28 cellular contexts compared by ENCODE assay signal in genomic region chr12:39839072-39839471, GRCh38.
"Had no signal": no experiment of that assay in that cellular context is flagged by ENCODE, and none has a peak within 500 bp of the region (broad histone marks: within the 10 kb centered on the region; RNA-seq: fewer than 3 reads in every experiment).

No MANE protein-coding gene starts in this region.

- H3K27me3 Mint-ChIP-seq: stimulated activated memory B cell treated with anti-CD40 and anti-IgM and Interleukin-4, amounts not matched to agents 10 μg/mL and 1 μg/mL and 100 μg/mL, for 72 hours; stimulated activated naive B cell treated with anti-CD40 and anti-IgM and Interleukin-4, amounts not matched to agents 10 μg/mL and 1 μg/mL and 100 μg/mL, for 72 hours; stimulated activated naive CD8-positive, alpha-beta T cell treated with anti-CD3 and anti-CD28 coated beads, Interleukin-15, amount 100 ng/mL, for 72 hours; stimulated activated naive CD8-positive, alpha-beta T cell treated with anti-CD3 and anti-CD28 coated beads, Interleukin-15, Interleukin-2, amounts not matched to agents 100 ng/mL and 50 ng/mL, for 24 hours had no signal

- H3K27ac ChIP-seq: stomach, suprapubic skin, testis, thoracic aorta, thyroid gland, tibial artery, tibial nerve, transverse colon, upper lobe of left lung, upper lobe of right lung, uterus, vagina had no signal

- H3K27ac Mint-ChIP-seq: stimulated activated effector memory CD8-positive, alpha-beta T cell treated with anti-CD3 and anti-CD28 coated beads, Interleukin-12 subunit alpha, Interleukin-12 subunit beta, amount 100 ng/mL, for 72 hours; stimulated activated memory B cell treated with anti-CD40 and anti-IgM and Interleukin-4, amounts not matched to agents 10 μg/mL and 1 μg/mL and 100 μg/mL, for 72 hours; stimulated activated naive B cell treated with anti-CD40 and anti-IgM and Interleukin-4, amounts not matched to agents 10 μg/mL and 1 μg/mL and 100 μg/mL, for 72 hours; stimulated activated naive CD8-positive, alpha-beta T cell treated with anti-CD3 and anti-CD28 coated beads, Interleukin-15, amount 100 ng/mL, for 72 hours; stimulated activated naive CD8-positive, alpha-beta T cell treated with anti-CD3 and anti-CD28 coated beads, Interleukin-15, Interleukin-2, amounts not matched to agents 100 ng/mL and 50 ng/mL, for 24 hours had no signal

- H3K4me3 Mint-ChIP-seq: stimulated activated effector memory CD8-positive, alpha-beta T cell treated with anti-CD3 and anti-CD28 coated beads, Interleukin-12 subunit alpha, Interleukin-12 subunit beta, amount 100 ng/mL, for 72 hours; stimulated activated memory B cell treated with anti-CD40 and anti-IgM and Interleukin-4, amounts not matched to agents 10 μg/mL and 1 μg/mL and 100 μg/mL, for 72 hours; stimulated activated naive B cell treated with anti-CD40 and anti-IgM and Interleukin-4, amounts not matched to agents 10 μg/mL and 1 μg/mL and 100 μg/mL, for 72 hours; stimulated activated naive CD8-positive, alpha-beta T cell treated with anti-CD3 and anti-CD28 coated beads, Interleukin-15, amount 100 ng/mL, for 72 hours; stimulated activated naive CD8-positive, alpha-beta T cell treated with anti-CD3 and anti-CD28 coated beads, Interleukin-15, Interleukin-2, amounts not matched to agents 100 ng/mL and 50 ng/mL, for 24 hours had no signal

- H3K9me3 Mint-ChIP-seq: stimulated activated effector memory CD8-positive, alpha-beta T cell treated with anti-CD3 and anti-CD28 coated beads, Interleukin-12 subunit alpha, Interleukin-12 subunit beta, amount 100 ng/mL, for 72 hours; stimulated activated memory B cell treated with anti-CD40 and anti-IgM and Interleukin-4, amounts not matched to agents 10 μg/mL and 1 μg/mL and 100 μg/mL, for 72 hours; stimulated activated naive B cell treated with anti-CD40 and anti-IgM and Interleukin-4, amounts not matched to agents 10 μg/mL and 1 μg/mL and 100 μg/mL, for 72 hours; stimulated activated naive CD8-positive, alpha-beta T cell treated with anti-CD3 and anti-CD28 coated beads, Interleukin-15, amount 100 ng/mL, for 72 hours; stimulated activated naive CD8-positive, alpha-beta T cell treated with anti-CD3 and anti-CD28 coated beads, Interleukin-15, Interleukin-2, amounts not matched to agents 100 ng/mL and 50 ng/mL, for 24 hours had no signal

- H3K36me3 ChIP-seq: suprapubic skin, thoracic aorta, thyroid gland, tibial artery, transverse colon, upper lobe of left lung, upper lobe of right lung, uterus, vagina had no signal

- H3K4me1 ChIP-seq: stomach, suprapubic skin, testis, thyroid gland, tibial artery, tibial nerve, transverse colon, upper lobe of left lung, upper lobe of right lung, uterus, vagina had no signal

- DNase-seq: stimulated activated CD4-positive, alpha-beta T cell treated with anti-CD3 and anti-CD28 coated beads, Interleukin-2, amount 100 ng/mL, for 48 hours; stimulated activated CD4-positive, alpha-beta T cell treated with anti-CD3 and anti-CD28 coated beads, Interleukin-4, amount 100 ng/mL, for 1 hour; stimulated activated CD4-positive, alpha-beta T cell treated with anti-CD3 and anti-CD28 coated beads, Interleukin-4, amount 100 ng/mL, for 24 hours; stimulated activated CD4-positive, alpha-beta T cell treated with anti-CD3 and anti-CD28 coated beads, Interleukin-4, amount 100 ng/mL, for 4 hours; stimulated activated CD8-positive, alpha-beta memory T cell treated with anti-CD3 and anti-CD28 coated beads, Interleukin-4, amount 100 ng/mL, for 48 hours; stimulated activated naive B cell treated with anti-CD40 and anti-IgM and Interleukin-4, amounts not matched to agents 10 μg/mL and 1 μg/mL and 100 μg/mL, for 72 hours; stimulated activated naive CD4-positive, alpha-beta T cell; stimulated activated naive CD4-positive, alpha-beta T cell treated with Interleukin-2 at 50 U/mL for 16 hours; stimulated activated naive CD8-positive, alpha-beta T cell treated with anti-CD3 and anti-CD28 coated beads, Interleukin-15, amount 100 ng/mL, for 72 hours; stimulated activated naive CD8-positive, alpha-beta T cell treated with anti-CD3 and anti-CD28 coated beads, Interleukin-15, Interleukin-2, amounts not matched to agents 100 U/mL and 50 U/mL, for 24 hours; stomach; substantia nigra; testis; thyroid gland; tibial artery; transverse colon; trophoblast cell; upper lobe of left lung; upper lobe of right lung; uterus had no signal

- H3K4me3 ChIP-seq: stomach, suprapubic skin, testis, thoracic aorta, thyroid gland, tibial artery, tibial nerve, transverse colon, upper lobe of left lung, upper lobe of right lung, uterus, vagina had no signal

- ATAC-seq: stimulated activated effector memory CD8-positive, alpha-beta T cell treated with anti-CD3 and anti-CD28 coated beads, Interleukin-12 subunit alpha, Interleukin-12 subunit beta, amount 100 ng/mL, for 72 hours; stimulated activated memory B cell treated with anti-CD40 and anti-IgM and Interleukin-4, amounts not matched to agents 10 μg/mL and 1 μg/mL and 100 μg/mL, for 72 hours; stimulated activated naive B cell treated with anti-CD40 and anti-IgM and Interleukin-4, amounts not matched to agents 10 μg/mL and 1 μg/mL and 100 μg/mL, for 72 hours; stimulated activated naive CD8-positive, alpha-beta T cell treated with anti-CD3 and anti-CD28 coated beads, Interleukin-15, amount 100 ng/mL, for 72 hours; stimulated activated naive CD8-positive, alpha-beta T cell treated with anti-CD3 and anti-CD28 coated beads, Interleukin-15, Interleukin-2, amounts not matched to agents 100 U/mL and 50 U/mL, for 24 hours; upper lobe of right lung had no signal

- H3K9me3 ChIP-seq: stomach, suprapubic skin, testis, thoracic aorta, thyroid gland, tibial artery, tibial nerve, transverse colon, upper lobe of left lung, upper lobe of right lung, uterus, vagina had no signal

- H3K36me3 Mint-ChIP-seq: stimulated activated effector memory CD8-positive, alpha-beta T cell treated with anti-CD3 and anti-CD28 coated beads, Interleukin-12 subunit alpha, Interleukin-12 subunit beta, amount 100 ng/mL, for 72 hours; stimulated activated memory B cell treated with anti-CD40 and anti-IgM and Interleukin-4, amounts not matched to agents 10 μg/mL and 1 μg/mL and 100 μg/mL, for 72 hours; stimulated activated naive B cell treated with anti-CD40 and anti-IgM and Interleukin-4, amounts not matched to agents 10 μg/mL and 1 μg/mL and 100 μg/mL, for 72 hours had no signal

- H3K27me3 ChIP-seq: stomach, suprapubic skin, testis, thyroid gland, tibial artery, tibial nerve, transverse colon, upper lobe of left lung, upper lobe of right lung, uterus, vagina had no signal

- FAIRE-seq: urothelium cell line had no signal

- H3K4me1 Mint-ChIP-seq: stimulated activated effector memory CD8-positive, alpha-beta T cell treated with anti-CD3 and anti-CD28 coated beads, Interleukin-12 subunit alpha, Interleukin-12 subunit beta, amount 100 ng/mL, for 72 hours; stimulated activated memory B cell treated with anti-CD40 and anti-IgM and Interleukin-4, amounts not matched to agents 10 μg/mL and 1 μg/mL and 100 μg/mL, for 72 hours; stimulated activated naive B cell treated with anti-CD40 and anti-IgM and Interleukin-4, amounts not matched to agents 10 μg/mL and 1 μg/mL and 100 μg/mL, for 72 hours; stimulated activated naive CD8-positive, alpha-beta T cell treated with anti-CD3 and anti-CD28 coated beads, Interleukin-15, amount 100 ng/mL, for 72 hours had no signal
